In genomic region chr3:15065550-15066007, GRCh38 we compare ENCODE assay signal across 8 cellular contexts. TPM values are rescaled to one million over a fixed set of nuclear protein-coding genes. Genes with fewer than 3 reads are reported as not detected.
DNase-seq lines count a peak whose midpoint lies in the region; ATAC-seq and TF ChIP-seq lines count a peak whose summit lies in the region.

No MANE protein-coding gene starts in this region.

- H3K4me1 ChIP-seq in heart left ventricle (peaks cover 0 to 24% (median 15%) of the 10 kb centered on the region in 12 donors), upper lobe of right lung (peaks cover 14% of the 10 kb centered on the region)

- H3K36me3 Mint-ChIP-seq in memory B cell = peaks cover 5% of the 10 kb centered on the region

- H3K36me3 ChIP-seq in heart left ventricle = peaks cover 0 to 9% (median 0%) of the 10 kb centered on the region in 9 donors
- H3K36me3 ChIP-seq in upper lobe of right lung = peaks cover under 1% of the 10 kb centered on the region

- no peak for TF ChIP-seq CTCF in heart left ventricle (IDR thresholded peaks at IDR 0.05)
- TF ChIP-seq CTCF in astrocyte of the cerebellum (IDR thresholded peaks at IDR 0.05; ENCODE audit: low read depth, low read length, missing control alignments) = no peak
- no peak for TF ChIP-seq CTCF in upper lobe of right lung (IDR thresholded peaks at IDR 0.05)

- DNase-seq in heart left ventricle (no peak), Right ventricle myocardium inferior (ENCODE audit: missing footprints) (no peak), astrocyte of the cerebellum (ENCODE audit: low read depth) (no peak), memory B cell (ENCODE audit: low spot score in 2 of 2) (no peak), upper lobe of right lung (no peak), HuH-7 (ENCODE audit: low spot score) (no peak), NK-92 (lab: John Stamatoyannopoulos, UW; ENCODE audit: unreplicated experiment) (no peak)
- no peak for DNase-seq in activated effector memory CD4-positive, alpha-beta T cell treated with anti-CD3 and anti-CD28 coated beads, Interleukin-2, amount 50 U/mL, for 16 hours

- ATAC-seq in heart left ventricle (no peak), Right ventricle myocardium inferior (no peak), memory B cell (ENCODE audit: low read depth) (no peak), upper lobe of right lung (no peak)

- H3K4me3 ChIP-seq in heart left ventricle (peak overlapping the region; percentile 69 to 97 (median 84)), astrocyte of the cerebellum (ENCODE audit: low read depth, low read length) (peak overlapping the region; percentile 94), upper lobe of right lung (peak overlapping the region; percentile 84)

- H3K27ac ChIP-seq in heart left ventricle = peak overlapping the region; percentile 58 to 93 (median 89)
- H3K27ac ChIP-seq in upper lobe of right lung = peak overlapping the region; percentile 88

- intact Hi-C loops in heart left ventricle (cut with DNase I) = loop anchor here in 1 of 10 donors (10.0 kb wide), 1 partner anchor 141 kb away; no protein-coding TSS in a partner anchor
- intact Hi-C loops in Right ventricle myocardium inferior (cut with DNase I) = loop anchor here (1.0 kb wide), 2 partner anchors 118 to 414 kb away; partner anchors contain the start of genes CCDC174 and NR2C2
- intact Hi-C loops in upper lobe of right lung (cut with DNase I) = no loop called here

- 50 to 66% (median 55%) methylated on average over 16 of the region's 16 CpGs for WGBS in heart left ventricle, 4 donors

- no peaks in the 10 kb centered on the region for H3K9me3 Mint-ChIP-seq in memory B cell

- peak overlapping the region; percentile 96 for H3K27ac Mint-ChIP-seq in memory B cell

- H3K4me3 Mint-ChIP-seq in memory B cell = peak overlapping the region; percentile 98

- H3K27me3 ChIP-seq in heart left ventricle (no peaks in the 10 kb centered on the region), upper lobe of right lung (no peaks in the 10 kb centered on the region)

- H3K9me3 ChIP-seq in heart left ventricle = no peaks in the 10 kb centered on the region
- H3K9me3 ChIP-seq in upper lobe of right lung = no peaks in the 10 kb centered on the region

- no peak for TF ChIP-seq POLR2A in heart left ventricle (IDR thresholded peaks at IDR 0.05)

- H3K27me3 Mint-ChIP-seq in memory B cell = no peaks in the 10 kb centered on the region

- in situ Hi-C loops in astrocyte of the cerebellum (cut with HindIII; ENCODE audit: low sequenced_read_pairs) = no loop called here

- H3K4me1 Mint-ChIP-seq in memory B cell = peaks cover 20% of the 10 kb centered on the region

RNA-seq across cellular contexts. Expression of gene MRPS25, which starts 0.5 kb away (rescaled TPM):
- total RNA-seq in heart left ventricle = 100 to 1,000 TPM in 3 of 9 donors, 10 to 100 TPM in 6; 80.9 to 133 (median 88.8) TPM
- 100 to 1,000 TPM; 117 to 173 TPM for polyA plus RNA-seq in heart left ventricle
- total RNA-seq in Right ventricle myocardium inferior = 140 TPM
- total RNA-seq in upper lobe of right lung = 60.2 TPM

RNA-seq across cellular contexts. Expression of gene RBSN, which starts 33.4 kb away (rescaled TPM):
- total RNA-seq in heart left ventricle = 10 to 100 TPM; 17.9 to 24.1 (median 21.6) TPM
- 10 to 100 TPM in 1 of 2 donors, 1 to 10 TPM in 1; 5.1 to 17.5 TPM for polyA plus RNA-seq in heart left ventricle
- total RNA-seq in Right ventricle myocardium inferior = 16.5 TPM
- 27.6 TPM for total RNA-seq in upper lobe of right lung
